1 cellular context compared by ENCODE assay signal in genomic region chr9:134707031-134707680, GRCh38.
TF ChIP-seq lines count a peak whose summit lies in the region.

No MANE protein-coding gene starts in this region.

TF ChIP-seq in GM23338, 12 proteins besides CTCF, POLR2A, EP300 and RAD21 (continued from another document):
- TF ChIP-seq ZNF462 (CRISPR knock-in tag; IDR thresholded peaks at IDR 0.05) (no peak), ETS1 (IDR thresholded peaks at IDR 0.05) (no peak), ZNF331 (CRISPR knock-in tag; IDR thresholded peaks at IDR 0.05; ENCODE audit: low read depth) (no peak), NANOG (IDR thresholded peaks at IDR 0.05; ENCODE audit: borderline replicate concordance) (no peak), EZH2phosphoT487 (IDR thresholded peaks at IDR 0.05; ENCODE audit: unreplicated experiment) (no peak), CREB1 (CRISPR knock-in tag; IDR thresholded peaks at IDR 0.05; ENCODE audit: low read depth) (no peak), EZH2 (IDR thresholded peaks at IDR 0.05; ENCODE audit: low read depth, unreplicated experiment) (no peak), ZNF114 (CRISPR knock-in tag; IDR thresholded peaks at IDR 0.05) (no peak), POLR2AphosphoS5 (IDR thresholded peaks at IDR 0.05; ENCODE audit: low read depth) (no peak), REST (IDR thresholded peaks at IDR 0.05; ENCODE audit: unreplicated experiment) (no peak)
